9 cellular contexts compared by ENCODE assay signal in the genomic region with DNA sequence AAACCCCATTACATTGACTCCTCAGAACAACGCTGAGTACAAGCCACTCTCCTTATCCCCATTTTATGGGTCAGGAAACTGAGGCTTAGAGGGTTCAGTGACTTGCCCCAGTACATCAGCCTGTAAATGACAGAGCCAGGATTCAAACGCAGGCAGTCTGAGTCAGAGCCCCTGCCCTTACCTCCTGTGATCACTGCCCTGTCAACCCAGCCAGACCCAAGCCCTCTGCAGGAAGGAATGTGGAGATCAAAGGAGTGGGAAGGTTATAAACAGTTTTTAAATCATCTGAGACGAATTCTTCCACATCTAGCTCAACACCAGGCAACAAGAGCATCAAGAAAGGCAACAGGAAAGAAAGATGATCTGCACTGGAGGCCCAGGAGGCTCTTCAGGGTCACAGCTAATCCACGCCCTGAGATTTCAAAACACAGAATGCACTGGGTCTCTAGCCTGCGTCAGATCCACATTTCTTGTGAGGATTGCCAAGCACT. TPM values are rescaled to one million over a fixed set of nuclear protein-coding genes. Genes with fewer than 3 reads are reported as not detected.
A peak's percentile ranks its signal among the peaks of the same experiment; 100 is the strongest.
DNase-seq lines count a peak whose midpoint lies in the region; ATAC-seq and TF ChIP-seq lines count a peak whose summit lies in the region.
"Had no signal": no experiment of that assay in that cellular context is flagged by ENCODE, and none has a peak within 500 bp of the region (broad histone marks: within the 10 kb centered on the region; RNA-seq: fewer than 3 reads in every experiment).

No MANE protein-coding gene starts in this region.

- no peaks in the 10 kb centered on the region for H4K20me1 ChIP-seq in hepatocyte (ENCODE audit: insufficient read depth, poor library complexity, severe bottlenecking)

- H3K36me3 Mint-ChIP-seq in WTC11 (no peaks in the 10 kb centered on the region), immature natural killer cell (no peaks in the 10 kb centered on the region)
- no peaks in the 10 kb centered on the region for H3K36me3 Mint-ChIP-seq in activated naive CD4-positive, alpha-beta T cell treated with anti-CD3 and anti-CD28 coated beads for 36 hours (ENCODE audit: low read depth)
- H3K36me3 Mint-ChIP-seq: activated naive CD4-positive, alpha-beta T cell treated with anti-CD3 and anti-CD28 coated beads, Interleukin-2, amount 10 ng/mL, durations not matched to agents 7 days and 5 days had no signal

- H3K4me1 ChIP-seq in hepatocyte (ENCODE audit: insufficient read depth): no peaks in the 10 kb centered on the region

- ATAC-seq in WTC11 (peak; percentile 96), GM21390 (IDR thresholded peaks at IDR 0.05; ENCODE audit: unreplicated experiment) (no peak)

- H3K27me3 ChIP-seq in hepatocyte: peaks cover 23% of the 10 kb centered on the region

- H3K9me3 Mint-ChIP-seq in WTC11 (peaks cover 3% of the 10 kb centered on the region; the same call in 1 of the 2 replicates), immature natural killer cell (no peaks in the 10 kb centered on the region)
- no peaks in the 10 kb centered on the region for H3K9me3 Mint-ChIP-seq in activated naive CD4-positive, alpha-beta T cell treated with anti-CD3 and anti-CD28 coated beads for 36 hours
- H3K9me3 Mint-ChIP-seq: activated naive CD4-positive, alpha-beta T cell treated with anti-CD3 and anti-CD28 coated beads, Interleukin-2, amount 10 ng/mL, durations not matched to agents 7 days and 5 days had no signal

- H3K36me3 ChIP-seq in hepatocyte (replicated peaks; ENCODE audit: insufficient read depth, low read depth): no peaks in the 10 kb centered on the region

- TF ChIP-seq CTCF in WTC11 (IDR thresholded peaks at IDR 0.05): peak; percentile 39; the same call in 1 of the 2 replicates
- peak; percentile 57 for TF ChIP-seq CTCF in hepatocyte (IDR thresholded peaks at IDR 0.05; ENCODE audit: poor library complexity)

- H3K4me3 Mint-ChIP-seq in WTC11 (no peak overlapping the region), immature natural killer cell (no peak overlapping the region)
- no peak overlapping the region for H3K4me3 Mint-ChIP-seq in activated naive CD4-positive, alpha-beta T cell treated with anti-CD3 and anti-CD28 coated beads for 36 hours
- H3K4me3 Mint-ChIP-seq: activated naive CD4-positive, alpha-beta T cell treated with anti-CD3 and anti-CD28 coated beads, Interleukin-2, amount 10 ng/mL, durations not matched to agents 7 days and 5 days had no signal

- H3K9me2 ChIP-seq in hepatocyte (replicated peaks; ENCODE audit: insufficient read depth): no peaks in the 10 kb centered on the region

- H3K27me3 Mint-ChIP-seq in WTC11 (ENCODE audit: low read depth): no peaks in the 10 kb centered on the region
- H3K27me3 Mint-ChIP-seq in activated naive CD4-positive, alpha-beta T cell treated with anti-CD3 and anti-CD28 coated beads for 36 hours (ENCODE audit: low read depth): peaks cover 24% of the 10 kb centered on the region
- H3K27me3 Mint-ChIP-seq in immature natural killer cell (ENCODE audit: low read depth in 3 of 3): peaks cover 3 to 21% (median 10%) of the 10 kb centered on the region in 3 donors

- CTCF ChIA-PET in WTC11 (lab: Charles Lee): interaction anchor here (0.6 to 3.4 kb wide), 31 partner anchors 10 to 375 kb away, joined by 3 to 51 read pairs (median 4); a partner anchor contains a TSS
- CTCF ChIA-PET in activated naive CD4-positive, alpha-beta T cell treated with anti-CD3 and anti-CD28 coated beads for 36 hours (lab: Charles Lee): no interaction called here

- peak overlapping the region; percentile 14 for H3K27ac Mint-ChIP-seq in WTC11
- H3K27ac Mint-ChIP-seq in activated naive CD4-positive, alpha-beta T cell treated with anti-CD3 and anti-CD28 coated beads for 36 hours: no peak overlapping the region
- H3K27ac Mint-ChIP-seq in immature natural killer cell: no peak overlapping the region
- H3K27ac Mint-ChIP-seq: activated naive CD4-positive, alpha-beta T cell treated with anti-CD3 and anti-CD28 coated beads, Interleukin-2, amount 10 ng/mL, durations not matched to agents 7 days and 5 days had no signal

- H3K4me3 ChIP-seq in hepatocyte: no peak overlapping the region

- peaks cover 19% of the 10 kb centered on the region for H3K4me1 Mint-ChIP-seq in WTC11
- H3K4me1 Mint-ChIP-seq in activated naive CD4-positive, alpha-beta T cell treated with anti-CD3 and anti-CD28 coated beads for 36 hours (ENCODE audit: low read depth): no peaks in the 10 kb centered on the region
- no peaks in the 10 kb centered on the region for H3K4me1 Mint-ChIP-seq in immature natural killer cell
- H3K4me1 Mint-ChIP-seq: activated naive CD4-positive, alpha-beta T cell treated with anti-CD3 and anti-CD28 coated beads, Interleukin-2, amount 10 ng/mL, durations not matched to agents 7 days and 5 days had no signal

- H3K4me2 ChIP-seq in hepatocyte: peak overlapping the region; percentile 16

- POLR2A ChIA-PET in WTC11 (lab: Charles Lee): interaction anchor here (1.1 to 1.4 kb wide), 2 partner anchors 39 to 155 kb away, joined by 3 to 5 read pairs; no protein-coding TSS in a partner anchor

- H3K27ac ChIP-seq in hepatocyte: peak overlapping the region; percentile 29
- H3K27ac ChIP-seq: HL-60 had no signal

- DNase-seq in HS-5 (ENCODE audit: low read depth): peak; percentile 13
- peak; percentile 58 for DNase-seq in WTC11 (ENCODE audit: low spot score)
- peak; percentile 76 for DNase-seq in hepatocyte (ENCODE audit: low spot score)
- DNase-seq in stromal cell of bone marrow (ENCODE audit: low read depth): peak; percentile 21
- no peak for DNase-seq in activated naive CD4-positive, alpha-beta T cell treated with anti-CD3 and anti-CD28 coated beads for 36 hours
- no peak for DNase-seq in immature natural killer cell
- DNase-seq: activated naive CD4-positive, alpha-beta T cell treated with anti-CD3 and anti-CD28 coated beads, Interleukin-2, amount 10 ng/mL, durations not matched to agents 7 days and 5 days had no signal

- no peaks in the 10 kb centered on the region for H3K9me3 ChIP-seq in hepatocyte (ENCODE audit: low read depth)

- 26% methylated on average over 5 of the region's 5 CpGs for WGBS in hepatocyte (ENCODE audit: low lambda C conversion rate, missing lambda C conversion rate)

- intact Hi-C loops in activated naive CD4-positive, alpha-beta T cell treated with anti-CD3 and anti-CD28 coated beads for 36 hours (cut with micrococcal nuclease): no loop called here

- H3K79me2 ChIP-seq in hepatocyte: no peaks in the 10 kb centered on the region

- H2AFZ ChIP-seq in hepatocyte: no peak overlapping the region

TF ChIP-seq in WTC11, 78 proteins besides CTCF, POLR2A, EP300 and RAD21:
- TF ChIP-seq TEAD4 (CRISPR knock-in tag; IDR thresholded peaks at IDR 0.05): peak; percentile 95; the same call in 1 of the 2 replicates
- TF ChIP-seq TEAD1 (CRISPR knock-in tag; IDR thresholded peaks at IDR 0.05): peak; percentile 99; the same call in 1 of the 2 replicates
- TF ChIP-seq SMAD4 (CRISPR knock-in tag; IDR thresholded peaks at IDR 0.05): no peak

RNA-seq across cellular contexts. Expression of a gene that starts 38.5 kb away (rescaled TPM):
- 2.5 to 3.2 TPM (median 2.8 TPM) in 3 replicates for total RNA-seq in WTC11 (2021)
- 1.1 and 2.1 TPM in 2 replicates for total RNA-seq in hepatocyte
- 1.1 and 1.7 TPM in 2 replicates for polyA plus RNA-seq in hepatocyte
- total RNA-seq in activated naive CD4-positive, alpha-beta T cell treated with anti-CD3 and anti-CD28 coated beads for 36 hours: under 1 TPM; 0.42 to 0.55 TPM
- under 1 TPM in 1 of 3 donors, not detected in 2; 0.29 TPM for polyA plus RNA-seq in immature natural killer cell

Comparison
In these comparisons a context has a peak if more than half of its experiments do, and no peak if none do; other contexts are left out.
1. DNase-seq: peak in HS-5 (single experiment), WTC11 (single experiment), hepatocyte (single experiment) and stromal cell of bone marrow (single experiment); none in activated naive CD4-positive, alpha-beta T cell treated with anti-CD3 and anti-CD28 coated beads for 36 hours (single experiment) and immature natural killer cell (0 of 3).